ENCODE assay signal across 1 cellular context in the genomic region with DNA sequence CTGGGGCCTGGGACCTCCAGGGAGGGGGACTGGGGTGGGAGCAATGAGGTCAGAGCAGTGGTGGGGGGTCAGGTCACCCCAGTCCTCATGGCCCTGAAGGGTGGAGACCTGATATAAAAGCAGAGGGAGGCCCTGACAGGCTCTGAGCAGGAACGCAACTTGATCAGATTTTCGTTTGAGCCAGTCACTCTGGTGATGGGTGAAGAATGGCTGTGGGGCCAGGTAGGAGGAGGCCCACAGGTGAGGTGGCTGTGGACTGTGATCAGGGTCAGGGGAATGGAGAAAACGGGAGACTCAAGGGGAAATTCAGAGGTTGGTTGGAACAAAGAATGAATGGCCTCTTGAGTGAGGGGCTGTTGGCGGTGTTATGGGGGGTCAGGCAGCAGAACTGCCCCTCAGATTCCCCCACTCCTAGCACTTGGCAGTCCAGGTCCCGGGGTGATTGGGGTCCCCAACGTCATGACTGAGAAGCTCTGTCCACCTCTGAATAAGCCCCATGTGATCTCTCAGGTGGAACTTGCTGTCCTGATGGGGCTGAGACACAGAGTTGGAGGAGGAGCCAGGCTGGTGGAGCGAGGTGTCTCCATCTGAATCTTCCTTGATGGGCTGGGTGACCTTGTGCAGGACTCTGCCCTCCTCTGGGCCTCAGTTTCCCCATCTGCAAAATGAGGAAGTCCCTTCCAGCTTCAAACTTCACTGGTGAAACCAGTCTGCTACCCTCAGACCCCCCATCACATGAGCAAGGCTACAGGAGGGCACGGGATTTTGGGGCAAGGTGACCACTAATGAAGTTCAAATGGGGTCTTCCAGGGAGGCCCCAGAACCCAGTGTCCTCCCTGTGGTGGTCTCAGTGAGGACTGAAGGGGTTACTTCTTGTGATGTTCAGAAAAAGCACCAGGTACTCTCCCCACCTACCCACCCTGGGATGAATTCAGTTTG.
TF ChIP-seq lines count a peak whose summit lies in the region.

No MANE protein-coding gene starts in this region.

TF ChIP-seq in K562, 482 proteins besides CTCF, POLR2A, EP300 and RAD21:
- TF ChIP-seq SPI1 (IDR thresholded peaks at IDR 0.05; ENCODE audit: borderline replicate concordance, low read depth, low read length) (0 out of 2 replicates have a peak, but pooled peaks have one; percentile 27), COPS2 (conservative IDR thresholded peaks at IDR 0.05) (no peak)
